ENCODE assay signal across 7 cellular contexts in the genomic region with DNA sequence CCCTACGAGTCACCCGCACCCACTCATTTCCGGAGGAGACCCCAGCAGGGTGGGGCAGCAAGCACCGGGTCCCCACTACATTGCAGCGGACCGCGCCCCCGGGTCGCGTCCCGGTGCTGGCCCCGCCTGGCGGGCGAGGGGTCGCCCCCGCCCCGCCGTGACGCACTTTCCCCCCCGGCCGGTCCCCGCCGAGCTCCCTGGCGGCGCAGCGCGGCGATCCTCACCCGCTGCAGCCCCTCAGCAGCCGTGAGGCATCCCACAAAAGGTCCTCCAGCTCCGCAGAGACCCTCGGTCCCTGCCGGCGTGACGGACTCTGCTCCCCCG.
DNase-seq lines count a peak whose midpoint lies in the region; ATAC-seq and TF ChIP-seq lines count a peak whose summit lies in the region.

No MANE protein-coding gene starts in this region.

- peak overlapping the region; percentile 90 for H3K4me3 Mint-ChIP-seq in dendritic cell treated with granulocyte-macrophage colony-stimulating factor and Interleukin-4, amounts not matched to agents 40 ng/mL and 50 ng/mL, for 4 days

- peaks cover 77% of the 10 kb centered on the region for H3K27me3 Mint-ChIP-seq in dendritic cell treated with granulocyte-macrophage colony-stimulating factor and Interleukin-4, amounts not matched to agents 40 ng/mL and 50 ng/mL, for 4 days

- H3K4me1 ChIP-seq in SJSA1 (replicated peaks) (peaks cover 26% of the 10 kb centered on the region), lower lobe of right lung (peaks cover 40% of the 10 kb centered on the region)

- H3K36me3 Mint-ChIP-seq in dendritic cell treated with granulocyte-macrophage colony-stimulating factor and Interleukin-4, amounts not matched to agents 40 ng/mL and 50 ng/mL, for 4 days (ENCODE audit: low read depth): peaks cover 9% of the 10 kb centered on the region

- intact Hi-C loops in dendritic cell treated with granulocyte-macrophage colony-stimulating factor and Interleukin-4, amounts not matched to agents 40 ng/mL and 50 ng/mL, for 4 days (cut with micrococcal nuclease): loop anchor here (2.0 to 5.0 kb wide), 4 partner anchors 85 to 854 kb away; a partner anchor contains a TSS
- intact Hi-C loops in lower lobe of right lung (cut with DNase I): no loop called here

- peak overlapping the region; percentile 74 for H3K27ac Mint-ChIP-seq in dendritic cell treated with granulocyte-macrophage colony-stimulating factor and Interleukin-4, amounts not matched to agents 40 ng/mL and 50 ng/mL, for 4 days

- no peak for TF ChIP-seq CTCF in lower lobe of right lung (IDR thresholded peaks at IDR 0.05)

- H3K4me1 Mint-ChIP-seq in dendritic cell treated with granulocyte-macrophage colony-stimulating factor and Interleukin-4, amounts not matched to agents 40 ng/mL and 50 ng/mL, for 4 days (ENCODE audit: low read depth): peaks cover 8% of the 10 kb centered on the region

- DNase-seq in SJSA1 (ENCODE audit: low read depth in 1 of 2, low spot score in 2 of 2): peak; percentile 42 to 69
- DNase-seq in lower lobe of right lung: no peak
- DNase-seq in D341Med (ENCODE audit: low spot score): no peak

- ATAC-seq in GM18868 (IDR thresholded peaks at IDR 0.05; ENCODE audit: unreplicated experiment) (peak; percentile 30), HG02759 (IDR thresholded peaks at IDR 0.05; ENCODE audit: unreplicated experiment) (peak; percentile 35), lower lobe of right lung (peak; percentile 46 to 53)

- no peaks in the 10 kb centered on the region for H3K9me3 Mint-ChIP-seq in dendritic cell treated with granulocyte-macrophage colony-stimulating factor and Interleukin-4, amounts not matched to agents 40 ng/mL and 50 ng/mL, for 4 days

- peak overlapping the region; percentile 48 for H3K27ac ChIP-seq in SJSA1
- peak overlapping the region; percentile 86 for H3K27ac ChIP-seq in lower lobe of right lung
- peak overlapping the region; percentile 44 for H3K27ac ChIP-seq in temporal lobe (ENCODE audit: low read depth, low read length)

- peak overlapping the region; percentile 74 for H3K4me3 ChIP-seq in SJSA1
- H3K4me3 ChIP-seq in lower lobe of right lung: peak overlapping the region; percentile 88

- H3K9me3 ChIP-seq in SJSA1 (replicated peaks) (no peaks in the 10 kb centered on the region), lower lobe of right lung (no peaks in the 10 kb centered on the region)

- H3K36me3 ChIP-seq in SJSA1: peaks cover 8% of the 10 kb centered on the region
- H3K36me3 ChIP-seq in lower lobe of right lung: no peaks in the 10 kb centered on the region

- H3K27me3 ChIP-seq in SJSA1 (replicated peaks) (no peaks in the 10 kb centered on the region), lower lobe of right lung (ENCODE audit: low read depth) (no peaks in the 10 kb centered on the region)

Comparison
In these comparisons a context has a peak if more than half of its experiments do, and no peak if none do; other contexts are left out.
1. DNase-seq: peak in SJSA1 (2 of 2); none in lower lobe of right lung (single experiment) and D341Med (single experiment).
2. Peak in every context shown above with its lines, with median percentiles within 50 percentile points of each other: ATAC-seq and H3K27ac ChIP-seq.